ENCODE assay signal across 8 cellular contexts in the genomic region with DNA sequence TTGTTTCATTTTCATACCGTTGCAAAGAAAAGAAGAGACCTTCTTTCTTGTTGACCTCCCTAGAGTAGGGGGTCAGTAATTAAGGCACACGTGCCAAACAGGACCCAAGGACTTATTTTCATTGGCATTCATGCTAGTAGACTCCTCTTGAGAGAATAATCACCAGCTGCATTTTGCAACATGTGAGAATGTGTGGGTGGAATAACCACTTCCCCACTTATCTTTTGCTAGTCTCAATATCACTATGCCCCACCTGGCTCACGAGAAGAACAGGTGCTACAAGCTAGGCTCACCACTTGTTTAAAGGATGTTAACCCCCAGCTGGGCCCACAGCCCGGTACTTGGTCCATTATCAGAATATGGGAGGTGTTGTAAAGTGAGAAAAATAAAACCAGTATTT.
A peak's percentile ranks its signal among the peaks of the same experiment; 100 is the strongest.
DNase-seq lines count a peak whose midpoint lies in the region; ATAC-seq and TF ChIP-seq lines count a peak whose summit lies in the region.

No MANE protein-coding gene starts in this region.

- H3K36me3 ChIP-seq in ovary = no peaks in the 10 kb centered on the region
- no peaks in the 10 kb centered on the region for H3K36me3 ChIP-seq in endodermal cell (ENCODE audit: control insufficient read depth, insufficient read depth, low read length)

- H3K9me3 ChIP-seq in ovary (no peaks in the 10 kb centered on the region), endodermal cell (ENCODE audit: control insufficient read depth, low read length) (no peaks in the 10 kb centered on the region)

- H3K4me1 ChIP-seq in ovary (ENCODE audit: insufficient read depth) (peaks cover 3% of the 10 kb centered on the region), endodermal cell (ENCODE audit: control insufficient read depth, insufficient read depth, low read length) (no peaks in the 10 kb centered on the region)

- H3K27me3 Mint-ChIP-seq in activated naive CD8-positive, alpha-beta T cell treated with anti-CD3 and anti-CD28 coated beads for 36 hours = no peaks in the 10 kb centered on the region
- no peaks in the 10 kb centered on the region for H3K27me3 Mint-ChIP-seq in endodermal cell (ENCODE audit: insufficient read depth)

- H3K4me3 ChIP-seq in ovary = no peak overlapping the region
- H3K4me3 ChIP-seq in endodermal cell (ENCODE audit: low read length) = no peak overlapping the region

- H3K4me1 Mint-ChIP-seq in activated naive CD8-positive, alpha-beta T cell treated with anti-CD3 and anti-CD28 coated beads for 36 hours = peaks cover 9% of the 10 kb centered on the region
- H3K4me1 Mint-ChIP-seq in endodermal cell = no peaks in the 10 kb centered on the region

- no peak overlapping the region for H3K9ac ChIP-seq in endodermal cell (ENCODE audit: extremely low read depth, low read length, poor library complexity, severe bottlenecking)

- peak; percentile 37 for DNase-seq in GM10248 (ENCODE audit: extremely low spot score)
- DNase-seq in activated naive CD8-positive, alpha-beta T cell treated with anti-CD3 and anti-CD28 coated beads for 36 hours = peak; percentile 7
- no peak for DNase-seq in KG1 (lab: John Stamatoyannopoulos, UW)
- no peak for DNase-seq in dermis blood vessel endothelial cell
- no peak for DNase-seq in ovary
- no peak for DNase-seq in endodermal cell

- no peak for TF ChIP-seq POLR2A in ovary (IDR thresholded peaks at IDR 0.05)

- CTCF ChIA-PET in GM10248 (lab: Yijun Ruan, JAX) = interaction anchor here (1.3 to 3.1 kb wide), 6 partner anchors 11 to 615 kb away, joined by 3 to 13 read pairs (median 3); no protein-coding TSS in a partner anchor

- no peak for TF ChIP-seq CTCF in GM10248 (IDR thresholded peaks at IDR 0.05; ENCODE audit: control extremely low read depth, extremely low read depth, low read depth, missing control alignments)
- no peak for TF ChIP-seq CTCF in ovary (IDR thresholded peaks at IDR 0.05)
- TF ChIP-seq CTCF in endodermal cell (conservative IDR thresholded peaks at IDR 0.05) = no peak

- TF ChIP-seq EP300 in ovary (IDR thresholded peaks at IDR 0.05) = no peak

- H3K27ac ChIP-seq in ovary = no peak overlapping the region
- H3K27ac ChIP-seq in endodermal cell (ENCODE audit: low read depth, low read length) = no peak overlapping the region

- no peak overlapping the region for H3K4me3 Mint-ChIP-seq in activated naive CD8-positive, alpha-beta T cell treated with anti-CD3 and anti-CD28 coated beads for 36 hours
- no peak overlapping the region for H3K4me3 Mint-ChIP-seq in endodermal cell

- H3K9me3 Mint-ChIP-seq in activated naive CD8-positive, alpha-beta T cell treated with anti-CD3 and anti-CD28 coated beads for 36 hours = no peaks in the 10 kb centered on the region
- H3K9me3 Mint-ChIP-seq in endodermal cell = no peaks in the 10 kb centered on the region

- no peaks in the 10 kb centered on the region for H3K27me3 ChIP-seq in ovary
- H3K27me3 ChIP-seq in endodermal cell (ENCODE audit: control insufficient read depth, insufficient read depth, low read length, poor library complexity, severe bottlenecking) = no peaks in the 10 kb centered on the region

- intact Hi-C loops in ovary (cut with DNase I) = no loop called here

- H3K27ac Mint-ChIP-seq in activated naive CD8-positive, alpha-beta T cell treated with anti-CD3 and anti-CD28 coated beads for 36 hours = no peak overlapping the region
- no peak overlapping the region for H3K27ac Mint-ChIP-seq in endodermal cell

- POLR2A ChIA-PET in GM10248 (lab: Yijun Ruan, JAX) = interaction anchor here (1.1 to 1.8 kb wide), 3 partner anchors 10 to 42 kb away, joined by 3 to 6 read pairs (median 6); no protein-coding TSS in a partner anchor

- ATAC-seq in GM21360 (IDR thresholded peaks at IDR 0.05; ENCODE audit: unreplicated experiment) (peak; percentile 85), HG03520 (IDR thresholded peaks at IDR 0.05; ENCODE audit: unreplicated experiment) (peak; percentile 84)

- H3K36me3 Mint-ChIP-seq in activated naive CD8-positive, alpha-beta T cell treated with anti-CD3 and anti-CD28 coated beads for 36 hours = no peaks in the 10 kb centered on the region
- H3K36me3 Mint-ChIP-seq in endodermal cell (ENCODE audit: low read depth) = no peaks in the 10 kb centered on the region

- WGBS in ovary, 3 donors = 8 to 11% (median 8%) methylated on average over 4 of the region's 4 CpGs
- WGBS in endodermal cell (ENCODE audit: insufficient coverage in 1 of 2, insufficient read length in 1 of 2), 2 experiments = 82 to 100% methylated on average over 1 to 4 of the region's 4 CpGs

Comparison
In these comparisons a context has a peak if more than half of its experiments do, and no peak if none do; other contexts are left out.
1. DNase-seq: peak in GM10248 (single experiment) and activated naive CD8-positive, alpha-beta T cell treated with anti-CD3 and anti-CD28 coated beads for 36 hours (single experiment); none in KG1 (single experiment), dermis blood vessel endothelial cell (single experiment), ovary (0 of 5) and endodermal cell (single experiment).